Comparison of ENCODE assay signal across 1 cellular context in genomic region chr2:127106457-127106997, GRCh38.
TF ChIP-seq lines count a peak whose summit lies in the region.

No MANE protein-coding gene starts in this region.

TF ChIP-seq in K562, 482 proteins besides CTCF, POLR2A, EP300 and RAD21 (continued from another document):
- TF ChIP-seq, protein P1, sequence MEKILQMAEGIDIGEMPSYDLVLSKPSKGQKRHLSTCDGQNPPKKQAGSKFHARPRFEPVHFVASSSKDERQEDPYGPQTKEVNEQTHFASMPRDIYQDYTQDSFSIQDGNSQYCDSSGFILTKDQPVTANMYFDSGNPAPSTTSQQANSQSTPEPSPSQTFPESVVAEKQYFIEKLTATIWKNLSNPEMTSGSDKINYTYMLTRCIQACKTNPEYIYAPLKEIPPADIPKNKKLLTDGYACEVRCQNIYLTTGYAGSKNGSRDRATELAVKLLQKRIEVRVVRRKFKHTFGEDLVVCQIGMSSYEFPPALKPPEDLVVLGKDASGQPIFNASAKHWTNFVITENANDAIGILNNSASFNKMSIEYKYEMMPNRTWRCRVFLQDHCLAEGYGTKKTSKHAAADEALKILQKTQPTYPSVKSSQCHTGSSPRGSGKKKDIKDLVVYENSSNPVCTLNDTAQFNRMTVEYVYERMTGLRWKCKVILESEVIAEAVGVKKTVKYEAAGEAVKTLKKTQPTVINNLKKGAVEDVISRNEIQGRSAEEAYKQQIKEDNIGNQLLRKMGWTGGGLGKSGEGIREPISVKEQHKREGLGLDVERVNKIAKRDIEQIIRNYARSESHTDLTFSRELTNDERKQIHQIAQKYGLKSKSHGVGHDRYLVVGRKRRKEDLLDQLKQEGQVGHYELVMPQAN (IDR thresholded peaks at IDR 0.05; ENCODE audit: borderline replicate concordance): no peak
- no peak for TF ChIP-seq ZNF134 (CRISPR knock-in tag; conservative IDR thresholded peaks at IDR 0.05)
- TF ChIP-seq MAFK (IDR thresholded peaks at IDR 0.05; ENCODE audit: low read length): no peak
- TF ChIP-seq NELFE (IDR thresholded peaks at IDR 0.05; ENCODE audit: insufficient read depth, insufficient read length): no peak
- TF ChIP-seq GABPA (tag; conservative IDR thresholded peaks at IDR 0.05; ENCODE audit: low read depth): no peak
